ENCODE assay signal across 3 cellular contexts in genomic region chr4:111215755-111216154, GRCh38.
TF ChIP-seq lines count a peak whose summit lies in the region.

No MANE protein-coding gene starts in this region.

TF ChIP-seq in HepG2, 621 proteins besides CTCF, POLR2A, EP300 and RAD21:
- TF ChIP-seq CEBPB (IDR thresholded peaks at IDR 0.05; ENCODE audit: borderline replicate concordance, low read depth, low read length) (peak; percentile 23; the same call in 1 of the 2 replicates), RARA (CRISPR knock-in tag; IDR thresholded peaks at IDR 0.05) (no peak)
TF ChIP-seq in HepG2: peak in this region for 1.

TF ChIP-seq in IMR-90, 13 proteins besides CTCF, POLR2A, EP300 and RAD21:
- no peak for TF ChIP-seq FOS (IDR thresholded peaks at IDR 0.05; ENCODE audit: low read depth, low read length)
- no peak for TF ChIP-seq USF2 (IDR thresholded peaks at IDR 0.05; ENCODE audit: low read depth, low read length)
- TF ChIP-seq MAFK (IDR thresholded peaks at IDR 0.05; ENCODE audit: low read depth, low read length), result no peak
- peak; percentile 55; the same call in 1 of the 2 replicates for TF ChIP-seq CEBPB (IDR thresholded peaks at IDR 0.05; ENCODE audit: low read depth, low read length)
- TF ChIP-seq MXI1 (IDR thresholded peaks at IDR 0.05; ENCODE audit: borderline replicate concordance, low read depth, low read length), result no peak
- no peak for TF ChIP-seq SMC3 (IDR thresholded peaks at IDR 0.05; ENCODE audit: low read depth, low read length)
TF ChIP-seq in IMR-90: peak in this region for 1.

TF ChIP-seq in K562, 482 proteins besides CTCF, POLR2A, EP300 and RAD21:
- TF ChIP-seq NR4A1 (CRISPR knock-in tag; IDR thresholded peaks at IDR 0.05) (no peak), NR4A1 (tag; IDR thresholded peaks at IDR 0.05) (no peak), CEBPG (CRISPR knock-in tag; IDR thresholded peaks at IDR 0.05) (no peak), CEBPG (tag; conservative IDR thresholded peaks at IDR 0.05 in 1 of 2, IDR thresholded peaks at IDR 0.05 in 1 of 2) (peak in 1 of 2 experiments; percentile 75; a peak in 2 of 4 replicates), FOXA1 (IDR thresholded peaks at IDR 0.05; ENCODE audit: borderline replicate concordance) (no peak), CEBPB (tag; IDR thresholded peaks at IDR 0.05) (peak; percentile 19; the same call in 1 of the 2 replicates)
